18 cellular contexts compared by ENCODE assay signal in the genomic region with DNA sequence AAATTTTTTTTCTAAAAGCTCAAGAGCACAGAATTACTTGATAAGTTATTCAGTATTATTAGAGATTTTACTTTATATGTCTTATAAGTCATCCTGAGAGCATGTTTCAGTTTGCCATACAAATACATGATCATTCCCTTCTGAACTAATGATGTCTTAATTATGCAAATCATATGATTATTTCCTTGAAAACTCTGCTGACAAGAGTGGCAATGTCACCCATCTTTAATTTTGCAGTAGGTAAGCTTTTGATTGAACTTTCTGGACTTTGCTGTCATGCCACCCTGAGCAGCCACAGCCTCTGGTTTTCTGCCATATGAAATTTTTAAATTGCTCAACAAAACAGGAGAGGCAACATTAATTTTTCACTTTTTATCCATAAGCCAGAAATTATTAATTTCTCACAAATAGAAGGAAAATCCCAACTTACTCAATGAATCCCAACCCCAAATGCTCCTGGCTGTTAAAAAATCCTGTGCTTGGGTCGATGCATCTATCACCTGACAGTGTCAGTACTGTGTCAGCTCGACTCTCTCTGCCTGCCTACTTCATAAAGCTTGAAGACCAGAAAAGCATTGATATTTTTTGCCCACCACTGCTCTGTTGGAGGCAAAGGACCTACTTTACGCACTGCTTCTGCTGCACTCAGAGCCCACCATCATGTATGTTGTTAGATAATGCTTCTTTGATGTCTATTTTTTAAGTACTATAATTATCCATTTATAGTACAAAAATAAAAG. TPM values are rescaled to one million over a fixed set of nuclear protein-coding genes. Genes with fewer than 3 reads are reported as not detected.
DNase-seq lines count a peak whose midpoint lies in the region; ATAC-seq and TF ChIP-seq lines count a peak whose summit lies in the region.
"Had no signal": no experiment of that assay in that cellular context is flagged by ENCODE, and none has a peak within 500 bp of the region (broad histone marks: within the 10 kb centered on the region; RNA-seq: fewer than 3 reads in every experiment).

No MANE protein-coding gene starts in this region.

- H3K4me1 Mint-ChIP-seq in naive thymus-derived CD8-positive, alpha-beta T cell, result peaks cover 2 to 10% (median 5%) of the 10 kb centered on the region in 4 donors
- H3K4me1 Mint-ChIP-seq: B cell, CD14-positive monocyte had no signal

- H3K27me3 ChIP-seq in dorsolateral prefrontal cortex, result no peaks in the 10 kb centered on the region

- peak overlapping the region; percentile 1 to 69 (median 46) for H3K4me3 ChIP-seq in dorsolateral prefrontal cortex

- no peak for TF ChIP-seq CTCF in dorsolateral prefrontal cortex (IDR thresholded peaks at IDR 0.05 in 54 of 56, conservative IDR thresholded peaks at IDR 0.05 in 2 of 56; ENCODE audit: low read depth in 1 of 56, partially characterized antibody in 56 of 56)

- H3K27ac ChIP-seq in dorsolateral prefrontal cortex (peak overlapping the region in 58 of 59 donors; percentile 26 to 95 (median 84)), temporal lobe (ENCODE audit: low read depth, low read length) (peak overlapping the region; percentile 48)

- no peak overlapping the region for H3K27ac Mint-ChIP-seq in naive thymus-derived CD8-positive, alpha-beta T cell
- H3K27ac Mint-ChIP-seq: B cell, CD14-positive monocyte, IgD-negative memory B cell had no signal

- H3K27me3 Mint-ChIP-seq in naive thymus-derived CD8-positive, alpha-beta T cell, result no peaks in the 10 kb centered on the region
- H3K27me3 Mint-ChIP-seq: B cell, IgD-negative memory B cell had no signal

- H3K9me3 Mint-ChIP-seq in naive thymus-derived CD8-positive, alpha-beta T cell, result peaks cover 0 to 12% (median 0%) of the 10 kb centered on the region in 9 donors

- POLR2A ChIA-PET in naive thymus-derived CD8-positive, alpha-beta T cell (lab: Charles Lee), result no interaction called here

- ATAC-seq in naive thymus-derived CD8-positive, alpha-beta T cell, result no peak
- ATAC-seq: Panc1 had no signal

- intact Hi-C loops in dorsolateral prefrontal cortex (cut with DNase I), result loop anchor here in 1 of 2 donors (10.0 kb wide), 1 partner anchor 153 kb away; a partner anchor contains a TSS

- peaks cover 0 to 4% (median 0%) of the 10 kb centered on the region in 3 donors for H3K36me3 Mint-ChIP-seq in naive thymus-derived CD8-positive, alpha-beta T cell
- H3K36me3 Mint-ChIP-seq: CD14-positive monocyte, IgD-negative memory B cell had no signal

- H3K4me3 Mint-ChIP-seq in naive thymus-derived CD8-positive, alpha-beta T cell, result no peak overlapping the region
- H3K4me3 Mint-ChIP-seq: B cell, CD14-positive monocyte, IgD-negative memory B cell had no signal

- DNase-seq in NCI-H2227 treated with DMSO at 0.1 percent for 48 hours (lab: John Stamatoyannopoulos, UW), result peak; percentile 86
- no peak for DNase-seq in dorsolateral prefrontal cortex
- DNase-seq in medulla oblongata (ENCODE audit: extremely low spot score), result peak; percentile 50
- DNase-seq in NCI-H82 treated with DMSO at 0.1 percent for 48 hours (lab: John Stamatoyannopoulos, UW; ENCODE audit: unreplicated experiment), result no peak
- no peak for DNase-seq in naive thymus-derived CD8-positive, alpha-beta T cell
- no peak for DNase-seq in NCI-H510A (lab: John Stamatoyannopoulos, UW)
- DNase-seq: COR-L47; DMS79; NCI-H1105 treated with DMSO at 0.1 percent for 48 hours; NCI-H2081; NCI-H2171 treated with DMSO at 0.1 percent for 48 hours; NCI-H69; NK-92 treated with Interleukin-12 subunit alpha and Interleukin-12 subunit beta, amount 100 ng/mL, for 24 hours had no signal

RNA-seq across cellular contexts. Expression of a gene that starts 11.6 kb away (rescaled TPM):
- total RNA-seq in dorsolateral prefrontal cortex, result 10 to 100 TPM; 23.3 to 43.1 (median 31.6) TPM
- 12.5 TPM for total RNA-seq in temporal lobe
- 10 to 100 TPM; 22.5 to 23.1 TPM for total RNA-seq in naive thymus-derived CD8-positive, alpha-beta T cell
- 10 to 100 TPM; 36.0 to 42.2 (median 37.7) TPM for polyA plus RNA-seq in naive thymus-derived CD8-positive, alpha-beta T cell

RNA-seq across cellular contexts. Expression of a gene that starts 46.8 kb away (rescaled TPM):
- total RNA-seq in dorsolateral prefrontal cortex (10 to 100 TPM in 119 of 120 experiments, 1 to 10 TPM in 1; 9.1 to 23.6 (median 15.5) TPM), temporal lobe (10.3 TPM)
- 10 to 100 TPM in 1 of 2 experiments, 1 to 10 TPM in 1; 9.7 to 10.6 TPM for total RNA-seq in naive thymus-derived CD8-positive, alpha-beta T cell
- 1 to 10 TPM; 3.4 to 5.6 (median 5.2) TPM for polyA plus RNA-seq in naive thymus-derived CD8-positive, alpha-beta T cell

Comparison
In these comparisons a context has a peak if more than half of its experiments do, and no peak if none do; other contexts are left out.
1. DNase-seq: peak in NCI-H2227 treated with DMSO at 0.1 percent for 48 hours (single experiment) and medulla oblongata (single experiment); none in dorsolateral prefrontal cortex (0 of 10), NCI-H82 treated with DMSO at 0.1 percent for 48 hours (single experiment), naive thymus-derived CD8-positive, alpha-beta T cell (0 of 10) and NCI-H510A (single experiment).